Comparison of ENCODE assay signal across 7 cellular contexts in genomic region chr3:32420138-32420981, GRCh38. TPM values are rescaled to one million over a fixed set of nuclear protein-coding genes. Genes with fewer than 3 reads are reported as not detected.
A peak's percentile ranks its signal among the peaks of the same experiment; 100 is the strongest.
DNase-seq lines count a peak whose midpoint lies in the region; ATAC-seq, FAIRE-seq and TF ChIP-seq lines count a peak whose summit lies in the region.

No MANE protein-coding gene starts in this region.

- FAIRE-seq in GM12892 (lab: Jason Lieb, UNC) = peak; percentile 87

- peak overlapping the region; percentile 23 for H3K4me3 Mint-ChIP-seq in activated T-helper 1 cell treated with anti-CD3 and anti-CD28 coated beads, Interleukin-12 subunit alpha, Interleukin-12 subunit beta, Interleukin-2, Interleukin-4 antibody, amounts not matched to agents 30 ng/mL and 10 ng/mL and 1 ng/mL, durations not matched to agents 14 hours and 24 hours and 36 hours

- intact Hi-C loops in activated T-helper 1 cell treated with anti-CD3 and anti-CD28 coated beads, Interleukin-12 subunit alpha, Interleukin-12 subunit beta, Interleukin-2, Interleukin-4 antibody, amounts not matched to agents 30 ng/mL and 10 ng/mL and 1 ng/mL, durations not matched to agents 14 hours and 24 hours and 36 hours (cut with micrococcal nuclease) = loop anchor here (1.0 kb wide), 1 partner anchor 8 kb away; no protein-coding TSS in a partner anchor

- peaks cover 89% of the 10 kb centered on the region for H3K4me1 Mint-ChIP-seq in activated T-helper 1 cell treated with anti-CD3 and anti-CD28 coated beads, Interleukin-12 subunit alpha, Interleukin-12 subunit beta, Interleukin-2, Interleukin-4 antibody, amounts not matched to agents 30 ng/mL and 10 ng/mL and 1 ng/mL, durations not matched to agents 14 hours and 24 hours and 36 hours (ENCODE audit: low read depth)

- DNase-seq in GM12892 (ENCODE audit: insufficient read length) (no peak), HT1080 (ENCODE audit: low read depth) (peak; percentile 99), iPS-NIHi7 (ENCODE audit: extremely low spot score) (peak; percentile 74), cortex of kidney (lab: John Stamatoyannopoulos, UW) (no peak)
- no peak for DNase-seq in activated T-helper 1 cell treated with anti-CD3 and anti-CD28 coated beads, Interleukin-12 subunit alpha, Interleukin-12 subunit beta, Interleukin-2, Interleukin-4 antibody, amounts not matched to agents 30 ng/mL and 10 ng/mL and 1 ng/mL, durations not matched to agents 14 hours and 24 hours and 36 hours (ENCODE audit: low spot score)
- DNase-seq in stimulated activated naive CD8-positive, alpha-beta T cell treated with anti-CD3 and anti-CD28 coated beads, Interleukin-15, Interleukin-2, amounts not matched to agents 100 U/mL and 50 U/mL, for 24 hours = peak; percentile 49

- peak; percentile 74 for ATAC-seq in GM21528 (IDR thresholded peaks at IDR 0.05; ENCODE audit: low FRiP score, unreplicated experiment)
- ATAC-seq in stimulated activated naive CD8-positive, alpha-beta T cell treated with anti-CD3 and anti-CD28 coated beads, Interleukin-15, Interleukin-2, amounts not matched to agents 100 U/mL and 50 U/mL, for 24 hours = peak; percentile 88

- peak overlapping the region; percentile 61 for H3K27ac Mint-ChIP-seq in activated T-helper 1 cell treated with anti-CD3 and anti-CD28 coated beads, Interleukin-12 subunit alpha, Interleukin-12 subunit beta, Interleukin-2, Interleukin-4 antibody, amounts not matched to agents 30 ng/mL and 10 ng/mL and 1 ng/mL, durations not matched to agents 14 hours and 24 hours and 36 hours

- H3K36me3 Mint-ChIP-seq in activated T-helper 1 cell treated with anti-CD3 and anti-CD28 coated beads, Interleukin-12 subunit alpha, Interleukin-12 subunit beta, Interleukin-2, Interleukin-4 antibody, amounts not matched to agents 30 ng/mL and 10 ng/mL and 1 ng/mL, durations not matched to agents 14 hours and 24 hours and 36 hours (ENCODE audit: low read depth) = peaks cover 13% of the 10 kb centered on the region

- TF ChIP-seq POLR2A in GM12892 (IDR thresholded peaks at IDR 0.05; ENCODE audit: low read depth, low read length) = no peak

- H3K27me3 Mint-ChIP-seq in activated T-helper 1 cell treated with anti-CD3 and anti-CD28 coated beads, Interleukin-12 subunit alpha, Interleukin-12 subunit beta, Interleukin-2, Interleukin-4 antibody, amounts not matched to agents 30 ng/mL and 10 ng/mL and 1 ng/mL, durations not matched to agents 14 hours and 24 hours and 36 hours (ENCODE audit: insufficient read depth) = no peaks in the 10 kb centered on the region

- H3K9me3 Mint-ChIP-seq in activated T-helper 1 cell treated with anti-CD3 and anti-CD28 coated beads, Interleukin-12 subunit alpha, Interleukin-12 subunit beta, Interleukin-2, Interleukin-4 antibody, amounts not matched to agents 30 ng/mL and 10 ng/mL and 1 ng/mL, durations not matched to agents 14 hours and 24 hours and 36 hours = peaks cover 7% of the 10 kb centered on the region

RNA-seq across cellular contexts. Expression of gene CMTM7, which starts 28.7 kb away (rescaled TPM):
- polyA plus RNA-seq in GM12892 (2012; ENCODE audit: missing spikeins) = 6.5 TPM
- 39.2 and 57.9 TPM in 2 replicates for total RNA-seq in HT1080 (2014; rRNA removed; shearing (Covaris generic))
- polyA plus RNA-seq in HT1080 (2015; cell fraction: cytosol; rRNA removed) = 146 and 165 TPM in 2 replicates
- polyA plus RNA-seq in HT1080 (2015; cell fraction: nucleus; rRNA removed) = 79.1 and 84.8 TPM in 2 replicates
- total RNA-seq in activated T-helper 1 cell treated with anti-CD3 and anti-CD28 coated beads, Interleukin-12 subunit alpha, Interleukin-12 subunit beta, Interleukin-2, Interleukin-4 antibody, amounts not matched to agents 30 ng/mL and 10 ng/mL and 1 ng/mL, durations not matched to agents 14 hours and 24 hours and 36 hours = 50.6 and 59.7 TPM in 2 replicates

Comparison
In these comparisons a context has a peak if more than half of its experiments do, and no peak if none do; other contexts are left out.
1. DNase-seq: peak in HT1080 (single experiment), iPS-NIHi7 (single experiment) and stimulated activated naive CD8-positive, alpha-beta T cell treated with anti-CD3 and anti-CD28 coated beads, Interleukin-15, Interleukin-2, amounts not matched to agents 100 U/mL and 50 U/mL, for 24 hours (single experiment); none in GM12892 (single experiment), activated T-helper 1 cell treated with anti-CD3 and anti-CD28 coated beads, Interleukin-12 subunit alpha, Interleukin-12 subunit beta, Interleukin-2, Interleukin-4 antibody, amounts not matched to agents 30 ng/mL and 10 ng/mL and 1 ng/mL, durations not matched to agents 14 hours and 24 hours and 36 hours (single experiment) and cortex of kidney (single experiment).